8 cellular contexts compared by ENCODE assay signal in genomic region chr16:56988948-56989945, GRCh38. TPM values are rescaled to one million over a fixed set of nuclear protein-coding genes. Genes with fewer than 3 reads are reported as not detected.
A peak's percentile ranks its signal among the peaks of the same experiment; 100 is the strongest.
DNase-seq lines count a peak whose midpoint lies in the region; ATAC-seq, FAIRE-seq and TF ChIP-seq lines count a peak whose summit lies in the region.

Gene NLRC5, plus strand, starts transcription at chr16:56989557. Its CDS starts 31,156 bp downstream, at chr16:57020713.

- no peaks in the 10 kb centered on the region for H3K27me3 Mint-ChIP-seq in naive thymus-derived CD4-positive, alpha-beta T cell
- no peaks in the 10 kb centered on the region for H3K27me3 Mint-ChIP-seq in stimulated activated memory B cell treated with anti-CD40 and anti-IgM and Interleukin-4, amounts not matched to agents 10 μg/mL and 1 μg/mL and 100 μg/mL, for 72 hours

- H3K4me3 Mint-ChIP-seq in naive thymus-derived CD4-positive, alpha-beta T cell, result peak within 1 kb of the TSS; percentile 93 to 100 (median 98)
- H3K4me3 Mint-ChIP-seq in stimulated activated memory B cell treated with anti-CD40 and anti-IgM and Interleukin-4, amounts not matched to agents 10 μg/mL and 1 μg/mL and 100 μg/mL, for 72 hours, result peak within 1 kb of the TSS; percentile 95

- H3K36me3 ChIP-seq in naive thymus-derived CD4-positive, alpha-beta T cell (ENCODE audit: control insufficient read depth in 2 of 3, insufficient read depth in 3 of 3, low read length in 3 of 3), result peaks cover 0 to 6% (median 0%) of the 10 kb centered on the region in 3 experiments

- CTCF ChIA-PET in naive thymus-derived CD4-positive, alpha-beta T cell (lab: Charles Lee), result interaction anchor here (0.6 to 1.3 kb wide), 11 partner anchors 10 to 124 kb away, joined by 3 to 9 read pairs (median 3); partner anchors contain the start of gene SLC12A3

- no peaks in the 10 kb centered on the region for H3K9me3 Mint-ChIP-seq in naive thymus-derived CD4-positive, alpha-beta T cell
- no peaks in the 10 kb centered on the region for H3K9me3 Mint-ChIP-seq in stimulated activated memory B cell treated with anti-CD40 and anti-IgM and Interleukin-4, amounts not matched to agents 10 μg/mL and 1 μg/mL and 100 μg/mL, for 72 hours

- FAIRE-seq in HTR-8/SVneo (lab: Jason Lieb, UNC) (peak; percentile 13), RCC 7860 (lab: Jason Lieb, UNC) (no peak)

- peak; percentile 67 for DNase-seq in Caki2 (ENCODE audit: low read depth)
- peak; percentile 85 for DNase-seq in GM20000 (ENCODE audit: low spot score)
- peak; percentile 80 for DNase-seq in HTR-8/SVneo (ENCODE audit: insufficient read length, low spot score)
- peak; percentile 60 for DNase-seq in RCC 7860 (ENCODE audit: low spot score)
- DNase-seq in activated T-helper 1 cell treated with Interleukin-2 at 50 U/mL for 16 hours (ENCODE audit: low read depth), result peak; percentile 82
- peak; percentile 79 for DNase-seq in fibroblast of gingiva (ENCODE audit: low read depth)
- peak; percentile 72 to 93 (median 88) for DNase-seq in naive thymus-derived CD4-positive, alpha-beta T cell

- in situ Hi-C loops in Caki2 (cut with HindIII; ENCODE audit: low pct_unique_long_range_greater_than_20kb, low sequenced_read_pairs), result no loop called here

- peak within 1 kb of the TSS; percentile 85 to 99 (median 97) for H3K27ac Mint-ChIP-seq in naive thymus-derived CD4-positive, alpha-beta T cell
- peak within 1 kb of the TSS; percentile 99 for H3K27ac Mint-ChIP-seq in stimulated activated memory B cell treated with anti-CD40 and anti-IgM and Interleukin-4, amounts not matched to agents 10 μg/mL and 1 μg/mL and 100 μg/mL, for 72 hours

- peak; percentile 95 for ATAC-seq in naive thymus-derived CD4-positive, alpha-beta T cell
- peak; percentile 94 for ATAC-seq in stimulated activated memory B cell treated with anti-CD40 and anti-IgM and Interleukin-4, amounts not matched to agents 10 μg/mL and 1 μg/mL and 100 μg/mL, for 72 hours

- intact Hi-C loops in naive thymus-derived CD4-positive, alpha-beta T cell (cut with micrococcal nuclease), result loop anchor here (1.0 to 5.0 kb wide), 8 partner anchors 10 to 381 kb away; partner anchors contain the start of genes HERPUD1 (in 2 of the 2), MT2A (in 1 of the 2), PSME3IP1 (in 1 of the 2) and RSPRY1 (in 1 of the 2)

- H3K27ac ChIP-seq in naive thymus-derived CD4-positive, alpha-beta T cell (ENCODE audit: low read depth, low read length), result peak within 1 kb of the TSS; percentile 98

- POLR2A ChIA-PET in naive thymus-derived CD4-positive, alpha-beta T cell (lab: Charles Lee), result interaction anchor here (0.6 to 9.7 kb wide), 21 partner anchors 8 to 217 kb away, joined by 3 to 111 read pairs (median 7); partner anchors contain the start of genes HERPUD1, PSME3IP1 and RSPRY1

- TF ChIP-seq CTCF in GM20000 (IDR thresholded peaks at IDR 0.05; ENCODE audit: extremely low read depth, missing control alignments), result no peak

- peaks cover 24 to 51% of the 10 kb centered on the region in 2 donors for H3K4me1 ChIP-seq in naive thymus-derived CD4-positive, alpha-beta T cell (ENCODE audit: control insufficient read depth in 2 of 2, insufficient read depth in 2 of 2, low read length in 2 of 2)

- no peaks in the 10 kb centered on the region for H3K9me3 ChIP-seq in naive thymus-derived CD4-positive, alpha-beta T cell (ENCODE audit: control insufficient read depth in 2 of 3, low read length in 3 of 3)

- H3K36me3 Mint-ChIP-seq in naive thymus-derived CD4-positive, alpha-beta T cell, result peaks cover 4 to 75% (median 37%) of the 10 kb centered on the region in 5 donors
- H3K36me3 Mint-ChIP-seq in stimulated activated memory B cell treated with anti-CD40 and anti-IgM and Interleukin-4, amounts not matched to agents 10 μg/mL and 1 μg/mL and 100 μg/mL, for 72 hours, result peaks cover 54% of the 10 kb centered on the region

- H3K4me3 ChIP-seq in naive thymus-derived CD4-positive, alpha-beta T cell (ENCODE audit: low read length), result peak within 1 kb of the TSS; percentile 73

- peaks cover 65 to 87% (median 73%) of the 10 kb centered on the region in 7 donors for H3K4me1 Mint-ChIP-seq in naive thymus-derived CD4-positive, alpha-beta T cell
- H3K4me1 Mint-ChIP-seq in stimulated activated memory B cell treated with anti-CD40 and anti-IgM and Interleukin-4, amounts not matched to agents 10 μg/mL and 1 μg/mL and 100 μg/mL, for 72 hours, result peaks cover 82% of the 10 kb centered on the region

- no peaks in the 10 kb centered on the region for H3K27me3 ChIP-seq in naive thymus-derived CD4-positive, alpha-beta T cell (ENCODE audit: control insufficient read depth in 2 of 2, insufficient read depth in 2 of 2, low read length in 2 of 2)

RNA-seq across cellular contexts. Expression of gene NLRC5, which starts in this region (rescaled TPM):
- 2.7 and 3.1 TPM in 2 replicates for total RNA-seq in Caki2 (2014; rRNA removed; shearing (Covaris generic); ENCODE audit: low replicate concordance)
- 100 to 1,000 TPM; 380 to 615 (median 394) TPM for total RNA-seq in naive thymus-derived CD4-positive, alpha-beta T cell
- polyA plus RNA-seq in naive thymus-derived CD4-positive, alpha-beta T cell, result 100 to 1,000 TPM in 1 of 2 donors, 10 to 100 TPM in 1; 76.0 to 122 TPM

Comparison
In these comparisons a context has a peak if more than half of its experiments do, and no peak if none do; other contexts are left out.
1. Peak in every context shown above with its lines: DNase-seq, ATAC-seq, H3K4me3 ChIP-seq and H3K27ac ChIP-seq.
2. RNA of gene NLRC5 (total RNA-seq): 380 to 615 TPM in naive thymus-derived CD4-positive, alpha-beta T cell; 2.7 to 3.1 TPM in Caki2; every median in the first group is over 10 times any median in the second.